ENCODE assay signal across 24 cellular contexts in genomic region chr5:177232358-177232757, GRCh38.
DNase-seq lines count a peak whose midpoint lies in the region; ATAC-seq, FAIRE-seq and TF ChIP-seq lines count a peak whose summit lies in the region.
"Had no signal": no experiment of that assay in that cellular context is flagged by ENCODE, and none has a peak within 500 bp of the region (broad histone marks: within the 10 kb centered on the region; RNA-seq: fewer than 3 reads in every experiment).

No MANE protein-coding gene starts in this region.

- H4K5ac ChIP-seq in mesendoderm (ENCODE audit: low read length): no peak overlapping the region

- peaks cover 8% of the 10 kb centered on the region for H3K36me3 Mint-ChIP-seq in astrocyte (ENCODE audit: low read depth, unreplicated experiment)
- H3K36me3 Mint-ChIP-seq: activated naive CD8-positive, alpha-beta T cell had no signal

- no peaks in the 10 kb centered on the region for H3K27me3 Mint-ChIP-seq in astrocyte (ENCODE audit: low read depth, unreplicated experiment)
- H3K27me3 Mint-ChIP-seq: activated naive CD8-positive, alpha-beta T cell had no signal

- FAIRE-seq in astrocyte (lab: Jason Lieb, UNC): no peak
- FAIRE-seq: frontal cortex, GM12878 had no signal

- no peak overlapping the region for H3K4me3 ChIP-seq in cardiac muscle cell
- H3K4me3 ChIP-seq in astrocyte (ENCODE audit: insufficient read depth, low read depth, low read length): no peak overlapping the region
- no peak overlapping the region for H3K4me3 ChIP-seq in mesendoderm (ENCODE audit: low read length)
- H3K4me3 ChIP-seq in mucosa of descending colon: no peak overlapping the region
- H3K4me3 ChIP-seq: BLaER1 treated with 17β-estradiol and CSF1 and Interleukin-3, amounts not matched to agents 10 nM and 100 nM; GM12878; suprapubic skin had no signal

- no peak overlapping the region for H3K4ac ChIP-seq in mesendoderm (ENCODE audit: low read depth, low read length)

- peak overlapping the region; percentile 28 for H3K18ac ChIP-seq in mesendoderm (ENCODE audit: low read length)

- H3K9ac ChIP-seq in astrocyte (ENCODE audit: low read length) (no peak overlapping the region), mesendoderm (ENCODE audit: low read length) (no peak overlapping the region)
- H3K9ac ChIP-seq: BLaER1 treated with 17β-estradiol and CSF1 and Interleukin-3, amounts not matched to agents 10 nM and 100 nM had no signal

- no peak for TF ChIP-seq CTCF in cardiac muscle cell (IDR thresholded peaks at IDR 0.05; ENCODE audit: low read depth, low read length)
- no peak for TF ChIP-seq CTCF in astrocyte (IDR thresholded peaks at IDR 0.05; ENCODE audit: insufficient read depth, low read depth, low read length)
- no peak for TF ChIP-seq CTCF in mucosa of descending colon (IDR thresholded peaks at IDR 0.05)

- H2AK5ac ChIP-seq in mesendoderm (ENCODE audit: low read length): no peak overlapping the region

- H3K9me3 Mint-ChIP-seq in astrocyte (ENCODE audit: unreplicated experiment): no peaks in the 10 kb centered on the region
- H3K9me3 Mint-ChIP-seq: neural crest cell had no signal

- intact Hi-C loops in Right ventricle myocardium inferior (cut with DNase I): no loop called here
- intact Hi-C loops in mucosa of descending colon (cut with DNase I, micrococcal nuclease): no loop called here

- DNase-seq in cardiac muscle cell (ENCODE audit: low read depth in 1 of 2, low spot score in 1 of 2) (no peak), Right ventricle myocardium inferior (ENCODE audit: missing footprints) (no peak), astrocyte (ENCODE audit: low read depth) (no peak), mesendoderm (no peak), mucosa of descending colon (no peak), OCI-M1 (lab: John Stamatoyannopoulos, UW) (no peak)
- DNase-seq: activated CD8-positive, alpha-beta T cell treated with anti-CD3 and anti-CD28 coated beads, Interleukin-2, amount 10 ng/mL, durations not matched to agents 7 days and 5 days; activated T-cell treated with anti-CD3 and anti-CD28 coated beads, Interleukin-2, amount 50 U/mL, for 48 hours; KBM-7; MV-4-11; NCI-H2029; NCI-H524; SIG-M5; stimulated activated CD4-positive, alpha-beta T cell treated with anti-CD3 and anti-CD28 coated beads, Interleukin-12 subunit alpha, Interleukin-12 subunit beta, amount 100 ng/mL, for 4 hours; stimulated activated CD8-positive, alpha-beta memory T cell treated with anti-CD3 and anti-CD28 coated beads, Interleukin-4, amount 100 ng/mL, for 48 hours had no signal

- no peak overlapping the region for H2AFZ ChIP-seq in astrocyte (ENCODE audit: low read depth, low read length)

- H3K27me3 ChIP-seq in cardiac muscle cell (no peaks in the 10 kb centered on the region), astrocyte (ENCODE audit: insufficient read depth, low read length) (no peaks in the 10 kb centered on the region), mesendoderm (ENCODE audit: insufficient read depth, low read length, poor library complexity) (no peaks in the 10 kb centered on the region)
- H3K27me3 ChIP-seq: BLaER1 treated with 17β-estradiol and CSF1 and Interleukin-3, amounts not matched to agents 10 nM and 100 nM; suprapubic skin had no signal

- H2BK120ac ChIP-seq in mesendoderm (ENCODE audit: low read depth, low read length): no peak overlapping the region

- no peak overlapping the region for H3K56ac ChIP-seq in mesendoderm (ENCODE audit: low read length)

- H3K4me1 ChIP-seq in cardiac muscle cell (ENCODE audit: low read depth) (peaks cover 18% of the 10 kb centered on the region), astrocyte (ENCODE audit: insufficient read depth, low read length) (peaks cover 4% of the 10 kb centered on the region), mesendoderm (ENCODE audit: control insufficient read depth, low read depth, low read length) (peaks cover 3% of the 10 kb centered on the region), mucosa of descending colon (ENCODE audit: low read depth) (peaks cover 5% of the 10 kb centered on the region)

- no peak overlapping the region for H3K23ac ChIP-seq in mesendoderm (ENCODE audit: low read length)

- H2BK5ac ChIP-seq in mesendoderm (ENCODE audit: low read length): no peak overlapping the region

- H3K79me1 ChIP-seq in mesendoderm (ENCODE audit: low read length): peaks cover 17% of the 10 kb centered on the region

- peak overlapping the region; percentile 36 for H3K4me3 Mint-ChIP-seq in astrocyte (ENCODE audit: unreplicated experiment)
- H3K4me3 Mint-ChIP-seq: activated CD8-positive, alpha-beta T cell treated with anti-CD3 and anti-CD28 coated beads, Interleukin-2, amount 10 ng/mL, durations not matched to agents 7 days and 5 days; activated naive CD8-positive, alpha-beta T cell; neural crest cell had no signal

- H3K4me2 ChIP-seq in astrocyte (ENCODE audit: low read length) (no peak overlapping the region), mesendoderm (ENCODE audit: low read length) (no peak overlapping the region)
- H3K4me2 ChIP-seq: BLaER1 treated with 17β-estradiol and CSF1 and Interleukin-3, amounts not matched to agents 10 nM and 100 nM had no signal

- H3K27ac ChIP-seq in cardiac muscle cell (peak overlapping the region; percentile 0), astrocyte (ENCODE audit: low read depth, low read length) (no peak overlapping the region), mesendoderm (ENCODE audit: low read depth, low read length) (no peak overlapping the region), temporal lobe (ENCODE audit: low read depth, low read length) (peak overlapping the region; percentile 21)
- H3K27ac ChIP-seq: BLaER1 treated with 17β-estradiol and CSF1 and Interleukin-3, amounts not matched to agents 10 nM and 100 nM; suprapubic skin; VCaP had no signal

- H3K9me3 ChIP-seq in cardiac muscle cell (ENCODE audit: low read depth) (no peaks in the 10 kb centered on the region), astrocyte (ENCODE audit: insufficient read depth, low read depth, low read length) (no peaks in the 10 kb centered on the region), mucosa of descending colon (no peaks in the 10 kb centered on the region)
- H3K9me3 ChIP-seq: BLaER1 treated with 17β-estradiol and CSF1 and Interleukin-3, amounts not matched to agents 10 nM and 100 nM; suprapubic skin had no signal

- WGBS in mesendoderm (ENCODE audit: extremely low coverage, insufficient coverage, low lambda C conversion rate): no CpG with 5 or more reads among the region's 4 CpGs

- H3K4me1 Mint-ChIP-seq in astrocyte (ENCODE audit: low read depth, unreplicated experiment): peaks cover 22% of the 10 kb centered on the region

- H3K79me2 ChIP-seq in astrocyte (ENCODE audit: insufficient read depth, low read length) (peaks cover 75% of the 10 kb centered on the region), mesendoderm (ENCODE audit: control insufficient read depth, insufficient read depth, low read length) (peaks cover 36% of the 10 kb centered on the region)

- no peak overlapping the region for H2BK15ac ChIP-seq in mesendoderm (replicated peaks; ENCODE audit: low read depth)

- ATAC-seq in Right ventricle myocardium inferior: no peak
- no peak for ATAC-seq in HG03565 (IDR thresholded peaks at IDR 0.05; ENCODE audit: unreplicated experiment)
- no peak for ATAC-seq in mucosa of descending colon
- ATAC-seq: activated CD8-positive, alpha-beta T cell treated with anti-CD3 and anti-CD28 coated beads, Interleukin-2, amount 10 ng/mL, durations not matched to agents 7 days and 5 days; GM12878 had no signal

- peaks cover 13% of the 10 kb centered on the region for H3K36me3 ChIP-seq in cardiac muscle cell
- no peaks in the 10 kb centered on the region for H3K36me3 ChIP-seq in astrocyte (ENCODE audit: insufficient read depth, low read length)
- peaks cover 2% of the 10 kb centered on the region for H3K36me3 ChIP-seq in mesendoderm (ENCODE audit: control insufficient read depth, insufficient read depth, low read length)
- no peaks in the 10 kb centered on the region for H3K36me3 ChIP-seq in mucosa of descending colon (ENCODE audit: low read depth)

- peaks cover 72% of the 10 kb centered on the region for H4K20me1 ChIP-seq in astrocyte (ENCODE audit: insufficient read depth, low read length)

- no peak overlapping the region for H4K8ac ChIP-seq in mesendoderm (ENCODE audit: low read depth, low read length)

- H3K27ac Mint-ChIP-seq in astrocyte (ENCODE audit: unreplicated experiment): peak overlapping the region; percentile 87
- H3K27ac Mint-ChIP-seq: activated CD8-positive, alpha-beta T cell treated with anti-CD3 and anti-CD28 coated beads, Interleukin-2, amount 10 ng/mL, durations not matched to agents 7 days and 5 days; activated naive CD8-positive, alpha-beta T cell had no signal

Comparison
In these comparisons a context has a peak if more than half of its experiments do, and no peak if none do; other contexts are left out.
1. H3K27ac ChIP-seq: peak in cardiac muscle cell (single experiment) and temporal lobe (single experiment); none in astrocyte (single experiment) and mesendoderm (single experiment).